In genomic region chr2:177164584-177165052, GRCh38 we compare ENCODE assay signal across 1 cellular context.
TF ChIP-seq lines count a peak whose summit lies in the region.

No MANE protein-coding gene starts in this region.

TF ChIP-seq in HepG2, 621 proteins besides CTCF, POLR2A, EP300 and RAD21 (continued from another document and continues in another):
- TF ChIP-seq ZNF639 (CRISPR knock-in tag; conservative IDR thresholded peaks at IDR 0.05) (no peak), FOXP1 (IDR thresholded peaks at IDR 0.05) (no peak), FOXP1 (CRISPR knock-in tag; IDR thresholded peaks at IDR 0.05) (peak; percentile 61; the same call in 1 of the 2 replicates), MATR3 (CRISPR knock-in tag; IDR thresholded peaks at IDR 0.05) (no peak), POGZ (CRISPR knock-in tag; IDR thresholded peaks at IDR 0.05) (no peak), ZNF510 (CRISPR knock-in tag; IDR thresholded peaks at IDR 0.05; ENCODE audit: low read depth) (no peak), ZNF674 (CRISPR knock-in tag; IDR thresholded peaks at IDR 0.05; ENCODE audit: low read depth) (no peak), FOXJ3 (CRISPR knock-in tag; IDR thresholded peaks at IDR 0.05; ENCODE audit: borderline replicate concordance) (peak; percentile 79; the same call in 1 of the 2 replicates), TCF7 (IDR thresholded peaks at IDR 0.05; ENCODE audit: low read depth) (no peak), HIVEP1 (CRISPR knock-in tag; IDR thresholded peaks at IDR 0.05) (no peak), GLI4 (CRISPR knock-in tag; IDR thresholded peaks at IDR 0.05; ENCODE audit: borderline replicate concordance) (no peak), ZNF20 (CRISPR knock-in tag; IDR thresholded peaks at IDR 0.05) (no peak), SALL1 (CRISPR knock-in tag; IDR thresholded peaks at IDR 0.05) (peak; percentile 91), IRF2 (CRISPR knock-in tag; IDR thresholded peaks at IDR 0.05) (peak; percentile 85), BORCS8-MEF2B (CRISPR knock-in tag; IDR thresholded peaks at IDR 0.05) (0 out of 2 replicates have a peak, but pooled peaks have one; percentile 44), ZNF12 (CRISPR knock-in tag; IDR thresholded peaks at IDR 0.05) (peak; percentile 67; the same call in 1 of the 2 replicates), ZBTB14 (CRISPR knock-in tag; IDR thresholded peaks at IDR 0.05) (no peak), HNF4G (IDR thresholded peaks at IDR 0.05; ENCODE audit: borderline replicate concordance, low read depth, low read length) (no peak), HNF4G (CRISPR knock-in tag; IDR thresholded peaks at IDR 0.05; ENCODE audit: borderline replicate concordance, low read depth) (no peak), YY1 (IDR thresholded peaks at IDR 0.05; ENCODE audit: insufficient read depth, insufficient replicate concordance, low read depth, low read length) (peak; percentile 51), TP53 (CRISPR knock-in tag; conservative IDR thresholded peaks at IDR 0.05) (no peak; the same call in 1 of the 2 replicates), ZNF251 (CRISPR knock-in tag; IDR thresholded peaks at IDR 0.05) (no peak), TRAFD1 (CRISPR knock-in tag; IDR thresholded peaks at IDR 0.05; ENCODE audit: borderline replicate concordance) (no peak), ZNF784 (CRISPR knock-in tag; IDR thresholded peaks at IDR 0.05; ENCODE audit: borderline replicate concordance) (no peak), FLYWCH1 (CRISPR knock-in tag; IDR thresholded peaks at IDR 0.05) (no peak), ZFP62 (CRISPR knock-in tag; IDR thresholded peaks at IDR 0.05) (no peak), ZNF274 (CRISPR knock-in tag; IDR thresholded peaks at IDR 0.05) (no peak), TRIM22 (IDR thresholded peaks at IDR 0.05) (no peak), ZNF713 (CRISPR knock-in tag; IDR thresholded peaks at IDR 0.05) (no peak), SP140L (CRISPR knock-in tag; IDR thresholded peaks at IDR 0.05; ENCODE audit: borderline replicate concordance) (peak; percentile 78; the same call in 1 of the 2 replicates), ZFY (CRISPR knock-in tag; IDR thresholded peaks at IDR 0.05) (peak; percentile 38; the same call in 1 of the 2 replicates), ERF (CRISPR knock-in tag; IDR thresholded peaks at IDR 0.05) (peak; percentile 76), DNMT1 (CRISPR knock-in tag; IDR thresholded peaks at IDR 0.05) (no peak), CAMTA2 (CRISPR knock-in tag; IDR thresholded peaks at IDR 0.05; ENCODE audit: borderline replicate concordance) (no peak), ZNF83 (CRISPR knock-in tag; IDR thresholded peaks at IDR 0.05; ENCODE audit: borderline replicate concordance) (no peak), MZF1 (CRISPR knock-in tag; IDR thresholded peaks at IDR 0.05; ENCODE audit: borderline replicate concordance) (no peak), ZKSCAN8 (CRISPR knock-in tag; IDR thresholded peaks at IDR 0.05; ENCODE audit: borderline replicate concordance) (peak; percentile 91)
- TF ChIP-seq, protein P1, sequence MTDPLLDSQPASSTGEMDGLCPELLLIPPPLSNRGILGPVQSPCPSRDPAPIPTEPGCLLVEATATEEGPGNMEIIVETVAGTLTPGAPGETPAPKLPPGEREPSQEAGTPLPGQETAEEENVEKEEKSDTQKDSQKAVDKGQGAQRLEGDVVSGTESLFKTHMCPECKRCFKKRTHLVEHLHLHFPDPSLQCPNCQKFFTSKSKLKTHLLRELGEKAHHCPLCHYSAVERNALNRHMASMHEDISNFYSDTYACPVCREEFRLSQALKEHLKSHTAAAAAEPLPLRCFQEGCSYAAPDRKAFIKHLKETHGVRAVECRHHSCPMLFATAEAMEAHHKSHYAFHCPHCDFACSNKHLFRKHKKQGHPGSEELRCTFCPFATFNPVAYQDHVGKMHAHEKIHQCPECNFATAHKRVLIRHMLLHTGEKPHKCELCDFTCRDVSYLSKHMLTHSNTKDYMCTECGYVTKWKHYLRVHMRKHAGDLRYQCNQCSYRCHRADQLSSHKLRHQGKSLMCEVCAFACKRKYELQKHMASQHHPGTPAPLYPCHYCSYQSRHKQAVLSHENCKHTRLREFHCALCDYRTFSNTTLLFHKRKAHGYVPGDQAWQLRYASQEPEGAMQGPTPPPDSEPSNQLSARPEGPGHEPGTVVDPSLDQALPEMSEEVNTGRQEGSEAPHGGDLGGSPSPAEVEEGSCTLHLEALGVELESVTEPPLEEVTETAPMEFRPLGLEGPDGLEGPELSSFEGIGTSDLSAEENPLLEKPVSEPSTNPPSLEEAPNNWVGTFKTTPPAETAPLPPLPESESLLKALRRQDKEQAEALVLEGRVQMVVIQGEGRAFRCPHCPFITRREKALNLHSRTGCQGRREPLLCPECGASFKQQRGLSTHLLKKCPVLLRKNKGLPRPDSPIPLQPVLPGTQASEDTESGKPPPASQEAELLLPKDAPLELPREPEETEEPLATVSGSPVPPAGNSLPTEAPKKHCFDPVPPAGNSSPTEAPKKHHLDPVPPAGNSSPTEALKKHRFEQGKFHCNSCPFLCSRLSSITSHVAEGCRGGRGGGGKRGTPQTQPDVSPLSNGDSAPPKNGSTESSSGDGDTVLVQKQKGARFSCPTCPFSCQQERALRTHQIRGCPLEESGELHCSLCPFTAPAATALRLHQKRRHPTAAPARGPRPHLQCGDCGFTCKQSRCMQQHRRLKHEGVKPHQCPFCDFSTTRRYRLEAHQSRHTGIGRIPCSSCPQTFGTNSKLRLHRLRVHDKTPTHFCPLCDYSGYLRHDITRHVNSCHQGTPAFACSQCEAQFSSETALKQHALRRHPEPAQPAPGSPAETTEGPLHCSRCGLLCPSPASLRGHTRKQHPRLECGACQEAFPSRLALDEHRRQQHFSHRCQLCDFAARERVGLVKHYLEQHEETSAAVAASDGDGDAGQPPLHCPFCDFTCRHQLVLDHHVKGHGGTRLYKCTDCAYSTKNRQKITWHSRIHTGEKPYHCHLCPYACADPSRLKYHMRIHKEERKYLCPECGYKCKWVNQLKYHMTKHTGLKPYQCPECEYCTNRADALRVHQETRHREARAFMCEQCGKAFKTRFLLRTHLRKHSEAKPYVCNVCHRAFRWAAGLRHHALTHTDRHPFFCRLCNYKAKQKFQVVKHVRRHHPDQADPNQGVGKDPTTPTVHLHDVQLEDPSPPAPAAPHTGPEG (CRISPR knock-in tag; IDR thresholded peaks at IDR 0.05): peak; percentile 63; the same call in 1 of the 2 replicates
- TF ChIP-seq, protein P2, sequence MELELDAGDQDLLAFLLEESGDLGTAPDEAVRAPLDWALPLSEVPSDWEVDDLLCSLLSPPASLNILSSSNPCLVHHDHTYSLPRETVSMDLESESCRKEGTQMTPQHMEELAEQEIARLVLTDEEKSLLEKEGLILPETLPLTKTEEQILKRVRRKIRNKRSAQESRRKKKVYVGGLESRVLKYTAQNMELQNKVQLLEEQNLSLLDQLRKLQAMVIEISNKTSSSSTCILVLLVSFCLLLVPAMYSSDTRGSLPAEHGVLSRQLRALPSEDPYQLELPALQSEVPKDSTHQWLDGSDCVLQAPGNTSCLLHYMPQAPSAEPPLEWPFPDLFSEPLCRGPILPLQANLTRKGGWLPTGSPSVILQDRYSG (CRISPR knock-in tag; IDR thresholded peaks at IDR 0.05): 0 out of 2 replicates have a peak, but pooled peaks have one; percentile 67
- TF ChIP-seq, protein P3, sequence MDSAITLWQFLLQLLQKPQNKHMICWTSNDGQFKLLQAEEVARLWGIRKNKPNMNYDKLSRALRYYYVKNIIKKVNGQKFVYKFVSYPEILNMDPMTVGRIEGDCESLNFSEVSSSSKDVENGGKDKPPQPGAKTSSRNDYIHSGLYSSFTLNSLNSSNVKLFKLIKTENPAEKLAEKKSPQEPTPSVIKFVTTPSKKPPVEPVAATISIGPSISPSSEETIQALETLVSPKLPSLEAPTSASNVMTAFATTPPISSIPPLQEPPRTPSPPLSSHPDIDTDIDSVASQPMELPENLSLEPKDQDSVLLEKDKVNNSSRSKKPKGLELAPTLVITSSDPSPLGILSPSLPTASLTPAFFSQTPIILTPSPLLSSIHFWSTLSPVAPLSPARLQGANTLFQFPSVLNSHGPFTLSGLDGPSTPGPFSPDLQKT (CRISPR knock-in tag; IDR thresholded peaks at IDR 0.05; ENCODE audit: borderline replicate concordance): no peak
- TF ChIP-seq, protein P4, sequence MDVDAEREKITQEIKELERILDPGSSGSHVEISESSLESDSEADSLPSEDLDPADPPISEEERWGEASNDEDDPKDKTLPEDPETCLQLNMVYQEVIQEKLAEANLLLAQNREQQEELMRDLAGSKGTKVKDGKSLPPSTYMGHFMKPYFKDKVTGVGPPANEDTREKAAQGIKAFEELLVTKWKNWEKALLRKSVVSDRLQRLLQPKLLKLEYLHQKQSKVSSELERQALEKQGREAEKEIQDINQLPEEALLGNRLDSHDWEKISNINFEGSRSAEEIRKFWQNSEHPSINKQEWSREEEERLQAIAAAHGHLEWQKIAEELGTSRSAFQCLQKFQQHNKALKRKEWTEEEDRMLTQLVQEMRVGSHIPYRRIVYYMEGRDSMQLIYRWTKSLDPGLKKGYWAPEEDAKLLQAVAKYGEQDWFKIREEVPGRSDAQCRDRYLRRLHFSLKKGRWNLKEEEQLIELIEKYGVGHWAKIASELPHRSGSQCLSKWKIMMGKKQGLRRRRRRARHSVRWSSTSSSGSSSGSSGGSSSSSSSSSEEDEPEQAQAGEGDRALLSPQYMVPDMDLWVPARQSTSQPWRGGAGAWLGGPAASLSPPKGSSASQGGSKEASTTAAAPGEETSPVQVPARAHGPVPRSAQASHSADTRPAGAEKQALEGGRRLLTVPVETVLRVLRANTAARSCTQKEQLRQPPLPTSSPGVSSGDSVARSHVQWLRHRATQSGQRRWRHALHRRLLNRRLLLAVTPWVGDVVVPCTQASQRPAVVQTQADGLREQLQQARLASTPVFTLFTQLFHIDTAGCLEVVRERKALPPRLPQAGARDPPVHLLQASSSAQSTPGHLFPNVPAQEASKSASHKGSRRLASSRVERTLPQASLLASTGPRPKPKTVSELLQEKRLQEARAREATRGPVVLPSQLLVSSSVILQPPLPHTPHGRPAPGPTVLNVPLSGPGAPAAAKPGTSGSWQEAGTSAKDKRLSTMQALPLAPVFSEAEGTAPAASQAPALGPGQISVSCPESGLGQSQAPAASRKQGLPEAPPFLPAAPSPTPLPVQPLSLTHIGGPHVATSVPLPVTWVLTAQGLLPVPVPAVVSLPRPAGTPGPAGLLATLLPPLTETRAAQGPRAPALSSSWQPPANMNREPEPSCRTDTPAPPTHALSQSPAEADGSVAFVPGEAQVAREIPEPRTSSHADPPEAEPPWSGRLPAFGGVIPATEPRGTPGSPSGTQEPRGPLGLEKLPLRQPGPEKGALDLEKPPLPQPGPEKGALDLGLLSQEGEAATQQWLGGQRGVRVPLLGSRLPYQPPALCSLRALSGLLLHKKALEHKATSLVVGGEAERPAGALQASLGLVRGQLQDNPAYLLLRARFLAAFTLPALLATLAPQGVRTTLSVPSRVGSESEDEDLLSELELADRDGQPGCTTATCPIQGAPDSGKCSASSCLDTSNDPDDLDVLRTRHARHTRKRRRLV (CRISPR knock-in tag; IDR thresholded peaks at IDR 0.05): no peak
